ENCODE assay signal across 1 cellular context in genomic region chr14:52706286-52706685, GRCh38.
TF ChIP-seq lines count a peak whose summit lies in the region.

No MANE protein-coding gene starts in this region.

TF ChIP-seq in HepG2, 621 proteins besides CTCF, POLR2A, EP300 and RAD21:
- peak; percentile 6; the same call in 1 of the 2 replicates for TF ChIP-seq SAP130 (CRISPR knock-in tag; IDR thresholded peaks at IDR 0.05; ENCODE audit: low read depth)
- TF ChIP-seq ZNF281 (CRISPR knock-in tag; IDR thresholded peaks at IDR 0.05; ENCODE audit: borderline replicate concordance): peak; percentile 27; the same call in 1 of the 2 replicates
- TF ChIP-seq GRHL1 (CRISPR knock-in tag; conservative IDR thresholded peaks at IDR 0.05): no peak
- no peak for TF ChIP-seq ZNF282 (IDR thresholded peaks at IDR 0.05; ENCODE audit: partially characterized antibody)
- 0 out of 2 replicates have a peak, but pooled peaks have one; percentile 6 for TF ChIP-seq ZNF510 (CRISPR knock-in tag; IDR thresholded peaks at IDR 0.05; ENCODE audit: low read depth)
- TF ChIP-seq ATM (IDR thresholded peaks at IDR 0.05; ENCODE audit: borderline replicate concordance): no peak
- TF ChIP-seq GATAD2A (CRISPR knock-in tag; IDR thresholded peaks at IDR 0.05): no peak
- no peak for TF ChIP-seq RELA (CRISPR knock-in tag; IDR thresholded peaks at IDR 0.05)
- TF ChIP-seq ZNF264 (CRISPR knock-in tag; IDR thresholded peaks at IDR 0.05): no peak
- no peak for TF ChIP-seq RNF219 (CRISPR knock-in tag; IDR thresholded peaks at IDR 0.05)
- TF ChIP-seq REL (CRISPR knock-in tag; conservative IDR thresholded peaks at IDR 0.05): no peak
- 0 out of 2 replicates have a peak, but pooled peaks have one; percentile 48 for TF ChIP-seq ZNF567 (CRISPR knock-in tag; IDR thresholded peaks at IDR 0.05; ENCODE audit: borderline replicate concordance)
- no peak for TF ChIP-seq RORA (CRISPR knock-in tag; IDR thresholded peaks at IDR 0.05)
- TF ChIP-seq GTF3A (CRISPR knock-in tag; conservative IDR thresholded peaks at IDR 0.05): no peak
- TF ChIP-seq MBD4 (IDR thresholded peaks at IDR 0.05; ENCODE audit: borderline replicate concordance, low read length): 0 out of 2 replicates have a peak, but pooled peaks have one; percentile 13
- TF ChIP-seq ZGPAT (CRISPR knock-in tag; IDR thresholded peaks at IDR 0.05): no peak
- TF ChIP-seq PAWR (CRISPR knock-in tag; IDR thresholded peaks at IDR 0.05; ENCODE audit: borderline replicate concordance): no peak
- TF ChIP-seq CREB1 (IDR thresholded peaks at IDR 0.05): no peak
- peak; percentile 56; the same call in 1 of the 2 replicates for TF ChIP-seq CREB1 (CRISPR knock-in tag; IDR thresholded peaks at IDR 0.05)
- TF ChIP-seq PAXIP1 (CRISPR knock-in tag; conservative IDR thresholded peaks at IDR 0.05): 0 out of 2 replicates have a peak, but pooled peaks have one; percentile 3
- TF ChIP-seq ZNF549 (CRISPR knock-in tag; IDR thresholded peaks at IDR 0.05): no peak
- no peak for TF ChIP-seq ZNF234 (CRISPR knock-in tag; conservative IDR thresholded peaks at IDR 0.05)
- no peak for TF ChIP-seq TBX3 (IDR thresholded peaks at IDR 0.05; ENCODE audit: borderline replicate concordance)
- TF ChIP-seq ZBTB2 (CRISPR knock-in tag; IDR thresholded peaks at IDR 0.05; ENCODE audit: low read depth): no peak
- no peak for TF ChIP-seq MED1 (CRISPR knock-in tag; IDR thresholded peaks at IDR 0.05)
- TF ChIP-seq ZNF710 (CRISPR knock-in tag; IDR thresholded peaks at IDR 0.05; ENCODE audit: borderline replicate concordance): no peak
- no peak for TF ChIP-seq ZBTB44 (CRISPR knock-in tag; IDR thresholded peaks at IDR 0.05)
- TF ChIP-seq UBTF (CRISPR knock-in tag; IDR thresholded peaks at IDR 0.05): no peak
- TF ChIP-seq IKZF1 (IDR thresholded peaks at IDR 0.05): no peak
- TF ChIP-seq PBX2 (CRISPR knock-in tag; IDR thresholded peaks at IDR 0.05): no peak
- TF ChIP-seq ZNF543 (CRISPR knock-in tag; IDR thresholded peaks at IDR 0.05): 0 out of 2 replicates have a peak, but pooled peaks have one; percentile 4
- no peak for TF ChIP-seq STAT5B (CRISPR knock-in tag; IDR thresholded peaks at IDR 0.05)
